In the genomic region with DNA sequence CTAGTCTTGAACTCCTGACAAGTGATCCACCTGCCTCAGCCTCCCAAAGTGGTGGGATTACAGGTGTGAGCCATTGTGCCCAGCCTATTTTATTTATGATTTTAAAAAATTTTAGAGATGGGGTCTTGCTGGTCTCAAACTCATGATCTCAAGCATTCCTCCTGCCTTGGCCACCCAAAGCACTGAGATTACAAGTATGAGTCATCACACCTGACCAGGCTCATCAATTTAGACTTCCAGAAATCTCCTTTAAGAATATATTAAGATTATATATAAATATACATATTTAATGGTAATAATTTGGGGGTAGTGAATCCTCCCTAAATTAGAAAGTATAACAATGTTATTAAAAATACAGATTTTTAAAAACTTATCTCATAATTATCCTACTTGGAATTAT, we compare ENCODE assay signal across 18 cellular contexts. TPM values are rescaled to one million over a fixed set of nuclear protein-coding genes. Genes with fewer than 3 reads are reported as not detected.
"Had no signal": no experiment of that assay in that cellular context is flagged by ENCODE, and none has a peak within 500 bp of the region (broad histone marks: within the 10 kb centered on the region; RNA-seq: fewer than 3 reads in every experiment).

No MANE protein-coding gene starts in this region.

- H3K4me3 Mint-ChIP-seq: activated CD4-positive, alpha-beta memory T cell treated with anti-CD3 and anti-CD28 coated beads for 36 hours; activated naive CD8-positive, alpha-beta T cell treated with anti-CD3 and anti-CD28 coated beads, Interleukin-2, amount 10 ng/mL, durations not matched to agents 7 days and 5 days; naive B cell; stimulated activated effector memory CD8-positive, alpha-beta T cell treated with anti-CD3 and anti-CD28 coated beads, Interleukin-12 subunit alpha, Interleukin-12 subunit beta, amount 100 ng/mL, for 72 hours; T-cell had no signal

- H2AFZ ChIP-seq: parathyroid adenoma had no signal

- H3K9ac ChIP-seq: parathyroid adenoma had no signal

- H3K36me3 Mint-ChIP-seq: activated CD4-positive, alpha-beta memory T cell treated with anti-CD3 and anti-CD28 coated beads for 36 hours; activated naive CD8-positive, alpha-beta T cell treated with anti-CD3 and anti-CD28 coated beads, Interleukin-2, amount 10 ng/mL, durations not matched to agents 7 days and 5 days; naive B cell; stimulated activated effector memory CD8-positive, alpha-beta T cell treated with anti-CD3 and anti-CD28 coated beads, Interleukin-12 subunit alpha, Interleukin-12 subunit beta, amount 100 ng/mL, for 72 hours; T-cell had no signal

- H3K9me3 Mint-ChIP-seq: activated CD4-positive, alpha-beta memory T cell treated with anti-CD3 and anti-CD28 coated beads for 36 hours; activated naive CD8-positive, alpha-beta T cell treated with anti-CD3 and anti-CD28 coated beads, Interleukin-2, amount 10 ng/mL, durations not matched to agents 7 days and 5 days; stimulated activated effector memory CD8-positive, alpha-beta T cell treated with anti-CD3 and anti-CD28 coated beads, Interleukin-12 subunit alpha, Interleukin-12 subunit beta, amount 100 ng/mL, for 72 hours; T-cell had no signal

- ATAC-seq: stimulated activated effector memory CD8-positive, alpha-beta T cell treated with anti-CD3 and anti-CD28 coated beads, Interleukin-12 subunit alpha, Interleukin-12 subunit beta, amount 100 ng/mL, for 72 hours; T-cell; upper lobe of right lung had no signal

- H3K9me3 ChIP-seq: upper lobe of right lung had no signal

- H3K4me1 ChIP-seq: parathyroid adenoma had no signal

- H3K27ac Mint-ChIP-seq: activated CD4-positive, alpha-beta memory T cell treated with anti-CD3 and anti-CD28 coated beads for 36 hours; activated naive CD8-positive, alpha-beta T cell treated with anti-CD3 and anti-CD28 coated beads, Interleukin-2, amount 10 ng/mL, durations not matched to agents 7 days and 5 days; naive B cell; stimulated activated effector memory CD8-positive, alpha-beta T cell treated with anti-CD3 and anti-CD28 coated beads, Interleukin-12 subunit alpha, Interleukin-12 subunit beta, amount 100 ng/mL, for 72 hours; T-cell had no signal

- H3K79me2 ChIP-seq: parathyroid adenoma had no signal

- H3K4me3 ChIP-seq: coronary artery, lung, skin epidermis, upper lobe of right lung had no signal

- H3K4me1 Mint-ChIP-seq: activated naive CD8-positive, alpha-beta T cell treated with anti-CD3 and anti-CD28 coated beads, Interleukin-2, amount 10 ng/mL, durations not matched to agents 7 days and 5 days; naive B cell; stimulated activated effector memory CD8-positive, alpha-beta T cell treated with anti-CD3 and anti-CD28 coated beads, Interleukin-12 subunit alpha, Interleukin-12 subunit beta, amount 100 ng/mL, for 72 hours; T-cell had no signal

- DNase-seq: activated CD4-positive, alpha-beta memory T cell treated with anti-CD3 and anti-CD28 coated beads for 36 hours; activated CD4-positive, alpha-beta T cell treated with anti-CD3 and anti-CD28 coated beads for 1 hour; activated gamma-delta T cell; activated naive CD8-positive, alpha-beta T cell treated with anti-CD3 and anti-CD28 coated beads, Interleukin-2, amount 10 ng/mL, durations not matched to agents 7 days and 5 days; activated T-cell treated with anti-CD3 and anti-CD28 coated beads, Interleukin-2, amount 50 U/mL, for 48 hours; aorta; central memory CD4-positive, alpha-beta T cell; effector CD4-positive, alpha-beta T cell; naive B cell; retina; T-cell; T1000; upper lobe of right lung had no signal

- H3K27me3 ChIP-seq: upper lobe of right lung had no signal

RNA-seq across cellular contexts. Expression of a gene that starts 29.1 kb away (rescaled TPM):
- total RNA-seq: activated CD4-positive, alpha-beta memory T cell treated with anti-CD3 and anti-CD28 coated beads for 36 hours; activated naive CD8-positive, alpha-beta T cell treated with anti-CD3 and anti-CD28 coated beads, Interleukin-2, amount 10 ng/mL, durations not matched to agents 7 days and 5 days had no signal
